In genomic region chr16:56294599-56294998, GRCh38 we compare ENCODE assay signal across 11 cellular contexts.
A peak's percentile ranks its signal among the peaks of the same experiment; 100 is the strongest.
DNase-seq lines count a peak whose midpoint lies in the region; ATAC-seq and TF ChIP-seq lines count a peak whose summit lies in the region.
"Had no signal": no experiment of that assay in that cellular context is flagged by ENCODE, and none has a peak within 500 bp of the region (broad histone marks: within the 10 kb centered on the region; RNA-seq: fewer than 3 reads in every experiment).

No MANE protein-coding gene starts in this region.

- ATAC-seq in GM21723 (IDR thresholded peaks at IDR 0.05; ENCODE audit: unreplicated experiment) (no peak), T-cell (replicated peaks in 1 of 4) (no peak), HG03469 (IDR thresholded peaks at IDR 0.05; ENCODE audit: unreplicated experiment) (no peak)

- intact Hi-C loops in activated T-helper 2 cell treated with anti-CD3 and anti-CD28 coated beads, Interferon-gamma antibody, Interleukin-2, Interleukin-4, amounts not matched to agents 10 μg/mL and 5 μg/mL and 100 μg/mL, durations not matched to agents 14 hours and 24 hours and 36 hours (cut with micrococcal nuclease), result no loop called here

- peaks cover 5% of the 10 kb centered on the region for H3K36me3 Mint-ChIP-seq in brain
- H3K36me3 Mint-ChIP-seq in T-cell, result no peaks in the 10 kb centered on the region
- no peaks in the 10 kb centered on the region for H3K36me3 Mint-ChIP-seq in activated T-helper 2 cell treated with anti-CD3 and anti-CD28 coated beads, Interferon-gamma antibody, Interleukin-2, Interleukin-4, amounts not matched to agents 10 μg/mL and 5 μg/mL and 100 μg/mL, durations not matched to agents 14 hours and 24 hours and 36 hours (ENCODE audit: low read depth)

- CTCF ChIA-PET in T-cell (lab: Charles Lee), result no interaction called here

- no peaks in the 10 kb centered on the region for H3K36me3 ChIP-seq in right atrium auricular region

- H3K27ac Mint-ChIP-seq in brain (peak overlapping the region; percentile 89 to 97 (median 96)), T-cell (no peak overlapping the region)
- no peak overlapping the region for H3K27ac Mint-ChIP-seq in activated T-helper 2 cell treated with anti-CD3 and anti-CD28 coated beads, Interferon-gamma antibody, Interleukin-2, Interleukin-4, amounts not matched to agents 10 μg/mL and 5 μg/mL and 100 μg/mL, durations not matched to agents 14 hours and 24 hours and 36 hours

- no peaks in the 10 kb centered on the region for H3K9me3 ChIP-seq in right atrium auricular region

- peaks cover 0 to 69% of the 10 kb centered on the region in 2 donors for H3K4me1 ChIP-seq in right atrium auricular region

- H3K27ac ChIP-seq in right atrium auricular region, result peak overlapping the region; percentile 78 to 91

- peaks cover 100% of the 10 kb centered on the region for H3K4me1 Mint-ChIP-seq in brain
- peaks cover 0 to 2% (median 0%) of the 10 kb centered on the region in 3 donors for H3K4me1 Mint-ChIP-seq in T-cell
- H3K4me1 Mint-ChIP-seq in activated T-helper 2 cell treated with anti-CD3 and anti-CD28 coated beads, Interferon-gamma antibody, Interleukin-2, Interleukin-4, amounts not matched to agents 10 μg/mL and 5 μg/mL and 100 μg/mL, durations not matched to agents 14 hours and 24 hours and 36 hours (ENCODE audit: low read depth), result no peaks in the 10 kb centered on the region

- H3K9me3 Mint-ChIP-seq in brain (no peaks in the 10 kb centered on the region), T-cell (no peaks in the 10 kb centered on the region)
- no peaks in the 10 kb centered on the region for H3K9me3 Mint-ChIP-seq in activated T-helper 2 cell treated with anti-CD3 and anti-CD28 coated beads, Interferon-gamma antibody, Interleukin-2, Interleukin-4, amounts not matched to agents 10 μg/mL and 5 μg/mL and 100 μg/mL, durations not matched to agents 14 hours and 24 hours and 36 hours
- H3K9me3 Mint-ChIP-seq: dendritic cell treated with granulocyte-macrophage colony-stimulating factor and Interleukin-4, amounts not matched to agents 40 ng/mL and 50 ng/mL, for 4 days had no signal

- peak; percentile 57 for DNase-seq in HCEC 1CT
- DNase-seq in right atrium auricular region (ENCODE audit: low spot score), result no peak
- peak; percentile 55 for DNase-seq in superior temporal gyrus (ENCODE audit: extremely low spot score)
- no peak for DNase-seq in T-cell
- no peak for DNase-seq in activated T-helper 2 cell treated with anti-CD3 and anti-CD28 coated beads, Interferon-gamma antibody, Interleukin-2, Interleukin-4, amounts not matched to agents 10 μg/mL and 5 μg/mL and 100 μg/mL, durations not matched to agents 14 hours and 24 hours and 36 hours (ENCODE audit: low spot score)
- DNase-seq: activated naive CD4-positive, alpha-beta T cell; DMS53 had no signal

- H3K27me3 Mint-ChIP-seq in brain (no peaks in the 10 kb centered on the region), T-cell (peaks cover 0 to 1% of the 10 kb centered on the region in 2 donors)
- H3K27me3 Mint-ChIP-seq in activated T-helper 2 cell treated with anti-CD3 and anti-CD28 coated beads, Interferon-gamma antibody, Interleukin-2, Interleukin-4, amounts not matched to agents 10 μg/mL and 5 μg/mL and 100 μg/mL, durations not matched to agents 14 hours and 24 hours and 36 hours (ENCODE audit: low read depth), result peaks cover 7% of the 10 kb centered on the region
- H3K27me3 Mint-ChIP-seq: dendritic cell treated with granulocyte-macrophage colony-stimulating factor and Interleukin-4, amounts not matched to agents 40 ng/mL and 50 ng/mL, for 4 days had no signal

- H3K4me3 ChIP-seq in right atrium auricular region, result no peak overlapping the region

- H3K27me3 ChIP-seq in right atrium auricular region, result no peaks in the 10 kb centered on the region

- no peak overlapping the region for H3K4me3 Mint-ChIP-seq in brain
- no peak overlapping the region for H3K4me3 Mint-ChIP-seq in T-cell
- H3K4me3 Mint-ChIP-seq in activated T-helper 2 cell treated with anti-CD3 and anti-CD28 coated beads, Interferon-gamma antibody, Interleukin-2, Interleukin-4, amounts not matched to agents 10 μg/mL and 5 μg/mL and 100 μg/mL, durations not matched to agents 14 hours and 24 hours and 36 hours (ENCODE audit: low read depth), result no peak overlapping the region
- H3K4me3 Mint-ChIP-seq: dendritic cell treated with granulocyte-macrophage colony-stimulating factor and Interleukin-4, amounts not matched to agents 40 ng/mL and 50 ng/mL, for 4 days had no signal

- POLR2A ChIA-PET in T-cell (lab: Charles Lee), result interaction anchor here (0.7 kb wide), 2 partner anchors 8 to 158 kb away, joined by 3 to 11 read pairs; no protein-coding TSS in a partner anchor

- TF ChIP-seq CTCF in brain (conservative IDR thresholded peaks at IDR 0.05) (no peak), right atrium auricular region (IDR thresholded peaks at IDR 0.05) (no peak)

Comparison
In these comparisons a context has a peak if more than half of its experiments do, and no peak if none do; other contexts are left out.
1. DNase-seq: peak in HCEC 1CT (single experiment) and superior temporal gyrus (single experiment); none in right atrium auricular region (single experiment), T-cell (0 of 34) and activated T-helper 2 cell treated with anti-CD3 and anti-CD28 coated beads, Interferon-gamma antibody, Interleukin-2, Interleukin-4, amounts not matched to agents 10 μg/mL and 5 μg/mL and 100 μg/mL, durations not matched to agents 14 hours and 24 hours and 36 hours (single experiment).
2. H3K27ac Mint-ChIP-seq: peak in brain (5 of 5); none in T-cell (0 of 2) and activated T-helper 2 cell treated with anti-CD3 and anti-CD28 coated beads, Interferon-gamma antibody, Interleukin-2, Interleukin-4, amounts not matched to agents 10 μg/mL and 5 μg/mL and 100 μg/mL, durations not matched to agents 14 hours and 24 hours and 36 hours (single experiment).